8 cellular contexts compared by ENCODE assay signal in the genomic region with DNA sequence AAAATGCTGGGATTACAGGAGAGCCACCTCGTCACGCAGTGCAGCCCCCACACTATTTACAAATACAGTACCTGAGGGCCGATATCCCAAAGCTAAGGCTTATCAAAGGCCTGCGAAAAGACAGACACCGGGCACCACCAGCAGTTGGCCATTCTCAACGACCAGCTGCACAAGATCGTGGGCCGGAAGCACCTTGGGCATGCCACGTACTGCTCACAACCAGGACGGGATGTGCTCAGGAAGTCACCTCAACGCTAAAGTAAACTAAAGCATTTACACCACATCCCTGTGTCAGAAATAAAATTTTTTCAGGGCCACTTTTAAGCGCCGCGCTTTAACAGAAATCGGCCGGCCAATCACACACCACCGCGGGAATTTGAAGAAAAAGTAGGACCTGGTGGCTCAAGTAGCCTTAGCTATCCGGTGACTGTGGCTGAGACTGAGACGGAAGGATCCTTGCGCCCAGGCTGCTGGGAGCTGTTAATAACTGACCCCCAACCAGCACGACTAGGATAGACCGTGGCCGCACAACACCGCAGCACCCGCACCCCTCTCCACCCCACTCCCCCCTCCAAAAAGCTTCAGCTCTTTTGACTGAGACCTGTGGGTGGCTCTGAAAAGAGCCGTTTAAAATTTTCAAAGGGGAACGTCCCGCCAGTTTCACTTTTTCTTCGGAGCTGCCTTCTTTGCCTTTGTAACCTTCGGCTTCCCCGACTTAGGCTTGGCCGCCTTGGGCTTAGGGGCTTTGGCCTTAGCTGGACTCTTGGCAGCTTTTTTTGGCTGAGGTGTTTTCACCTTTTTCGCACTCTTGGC.
DNase-seq lines count a peak whose midpoint lies in the region; ATAC-seq and TF ChIP-seq lines count a peak whose summit lies in the region.

No MANE protein-coding gene starts in this region.

- H3K27ac ChIP-seq in 22Rv1 (peak overlapping the region; percentile 25), RWPE1 (peak overlapping the region; percentile 95), left ventricle myocardium inferior (replicated peaks) (peak overlapping the region; percentile 60)

- intact Hi-C loops in left ventricle myocardium inferior (cut with micrococcal nuclease): no loop called here

- H3K36me3 Mint-ChIP-seq in activated naive CD8-positive, alpha-beta T cell treated with anti-CD3 and anti-CD28 coated beads for 36 hours: peaks cover 5% of the 10 kb centered on the region

- POLR2A ChIA-PET in RWPE1 (lab: Yijun Ruan, JAX; ENCODE audit: low non-redundant PET): interaction anchor here (0.5 to 3.1 kb wide), 8 partner anchors 10 to 92 kb away, joined by 3 to 24 read pairs (median 4); a partner anchor contains a TSS

- no peaks in the 10 kb centered on the region for H3K9me3 Mint-ChIP-seq in activated naive CD8-positive, alpha-beta T cell treated with anti-CD3 and anti-CD28 coated beads for 36 hours

- no peaks in the 10 kb centered on the region for H3K36me3 ChIP-seq in left ventricle myocardium inferior

- peaks cover 38% of the 10 kb centered on the region for H3K4me1 Mint-ChIP-seq in activated naive CD8-positive, alpha-beta T cell treated with anti-CD3 and anti-CD28 coated beads for 36 hours

- CTCF ChIA-PET in RWPE1 (lab: Yijun Ruan, JAX): interaction anchor here (0.6 to 1.1 kb wide), 5 partner anchors 15 to 1401 kb away, joined by 3 to 6 read pairs (median 3); a partner anchor contains a TSS

- H3K27me3 Mint-ChIP-seq in activated naive CD8-positive, alpha-beta T cell treated with anti-CD3 and anti-CD28 coated beads for 36 hours: peaks cover 15% of the 10 kb centered on the region

- peaks cover 78% of the 10 kb centered on the region for H3K27me3 ChIP-seq in left ventricle myocardium inferior (ENCODE audit: low read depth)

- TF ChIP-seq CTCF in 22Rv1 (IDR thresholded peaks at IDR 0.05): no peak
- TF ChIP-seq CTCF in RWPE1 (conservative IDR thresholded peaks at IDR 0.05; ENCODE audit: low read depth): no peak
- TF ChIP-seq CTCF in left ventricle myocardium inferior (IDR thresholded peaks at IDR 0.05; ENCODE audit: borderline replicate concordance): no peak
- no peak for TF ChIP-seq CTCF in retinal pigment epithelial cell (conservative IDR thresholded peaks at IDR 0.05; ENCODE audit: low read depth, low read length)

- peak overlapping the region; percentile 63 for H3K4me3 ChIP-seq in left ventricle myocardium inferior
- H3K4me3 ChIP-seq in retinal pigment epithelial cell (ENCODE audit: low read length): peak overlapping the region; percentile 62

- peak overlapping the region; percentile 98 for H3K27ac Mint-ChIP-seq in activated naive CD8-positive, alpha-beta T cell treated with anti-CD3 and anti-CD28 coated beads for 36 hours

- peak; percentile 38 for ATAC-seq in GM18867 (IDR thresholded peaks at IDR 0.05; ENCODE audit: unreplicated experiment)
- ATAC-seq in HG03095 (IDR thresholded peaks at IDR 0.05; ENCODE audit: unreplicated experiment): peak; percentile 44

- no peak for DNase-seq in RWPE1 (ENCODE audit: low spot score)
- peak; percentile 72 for DNase-seq in activated naive CD8-positive, alpha-beta T cell treated with anti-CD3 and anti-CD28 coated beads for 36 hours
- DNase-seq in left ventricle myocardium inferior: no peak
- no peak for DNase-seq in retinal pigment epithelial cell (ENCODE audit: low read depth)
- no peak for DNase-seq in NCI-H2081 (lab: John Stamatoyannopoulos, UW)

- H3K4me1 ChIP-seq in left ventricle myocardium inferior: peaks cover 24% of the 10 kb centered on the region

- H3K9me3 ChIP-seq in left ventricle myocardium inferior (replicated peaks): no peaks in the 10 kb centered on the region

- H3K4me3 Mint-ChIP-seq in activated naive CD8-positive, alpha-beta T cell treated with anti-CD3 and anti-CD28 coated beads for 36 hours: peak overlapping the region; percentile 82

Comparison
In these comparisons a context has a peak if more than half of its experiments do, and no peak if none do; other contexts are left out.
1. H3K27ac ChIP-seq: peak in every context shown above with its lines; median percentile 95 in RWPE1; 60 in left ventricle myocardium inferior; 25 in 22Rv1.